Comparison of ENCODE assay signal across 23 cellular contexts in genomic region chr17:43767713-43768059, GRCh38. TPM values are rescaled to one million over a fixed set of nuclear protein-coding genes. Genes with fewer than 3 reads are reported as not detected.
"Had no signal": no experiment of that assay in that cellular context is flagged by ENCODE, and none has a peak within 500 bp of the region (broad histone marks: within the 10 kb centered on the region; RNA-seq: fewer than 3 reads in every experiment).

No MANE protein-coding gene starts in this region.

- H3K27me3 Mint-ChIP-seq: activated T-cell treated with anti-CD3 and anti-CD28 coated beads, Interleukin-2, amount 50 U/mL, for 24 hours; central memory CD8-positive, alpha-beta T cell; type B pancreatic cell had no signal

- H3K9me3 Mint-ChIP-seq: activated CD4-positive, alpha-beta T cell treated with anti-CD3 and anti-CD28 coated beads, Interleukin-2, amount 10 ng/mL, durations not matched to agents 7 days and 5 days; activated T-cell treated with anti-CD3 and anti-CD28 coated beads, Interleukin-2, amount 50 U/mL, for 24 hours; central memory CD8-positive, alpha-beta T cell; naive thymus-derived CD8-positive, alpha-beta T cell; type B pancreatic cell had no signal

- H3K36me3 ChIP-seq: ovary had no signal

- H3K9me3 ChIP-seq: colonic mucosa, ovary, spleen had no signal

- H3K4me1 ChIP-seq: colonic mucosa had no signal

- H3K4me3 Mint-ChIP-seq: activated CD4-positive, alpha-beta T cell treated with anti-CD3 and anti-CD28 coated beads, Interleukin-2, amount 10 ng/mL, durations not matched to agents 7 days and 5 days; activated CD8-positive, alpha-beta T cell treated with anti-CD3 and anti-CD28 coated beads, Interleukin-2, amount 10 ng/mL, durations not matched to agents 7 days and 5 days; activated T-cell treated with anti-CD3 and anti-CD28 coated beads, Interleukin-2, amount 50 U/mL, for 24 hours; central memory CD8-positive, alpha-beta T cell; naive thymus-derived CD8-positive, alpha-beta T cell; type B pancreatic cell had no signal

- H3K27ac Mint-ChIP-seq: activated CD4-positive, alpha-beta T cell treated with anti-CD3 and anti-CD28 coated beads, Interleukin-2, amount 10 ng/mL, durations not matched to agents 7 days and 5 days; activated CD8-positive, alpha-beta T cell treated with anti-CD3 and anti-CD28 coated beads, Interleukin-2, amount 10 ng/mL, durations not matched to agents 7 days and 5 days; activated T-cell treated with anti-CD3 and anti-CD28 coated beads, Interleukin-2, amount 50 U/mL, for 24 hours; type B pancreatic cell had no signal

- H3K4me3 ChIP-seq: colonic mucosa, ovary, spleen had no signal

- H3K27me3 ChIP-seq: brain microvascular endothelial cell, colonic mucosa, ovary, spleen had no signal

- H3K4me1 Mint-ChIP-seq: activated CD4-positive, alpha-beta T cell treated with anti-CD3 and anti-CD28 coated beads, Interleukin-2, amount 10 ng/mL, durations not matched to agents 7 days and 5 days had no signal

- ATAC-seq: activated CD8-positive, alpha-beta T cell treated with anti-CD3 and anti-CD28 coated beads, Interleukin-2, amount 10 ng/mL, durations not matched to agents 7 days and 5 days; naive thymus-derived CD8-positive, alpha-beta T cell had no signal

- H3K27ac ChIP-seq: brain microvascular endothelial cell, colonic mucosa, ovary had no signal

- DNase-seq: activated CD4-positive, alpha-beta T cell treated with anti-CD3 and anti-CD28 coated beads, Interleukin-2, amount 10 ng/mL, durations not matched to agents 7 days and 5 days; activated CD8-positive, alpha-beta T cell treated with anti-CD3 and anti-CD28 coated beads, Interleukin-2, amount 10 ng/mL, durations not matched to agents 7 days and 5 days; activated naive CD4-positive, alpha-beta T cell treated with anti-CD3 and anti-CD28 coated beads, Interleukin-2, amount 50 U/mL, for 16 hours; activated T-cell treated with anti-CD3 and anti-CD28 coated beads, Interleukin-2, amount 50 U/mL, for 24 hours; brain microvascular endothelial cell; effector CD4-positive, alpha-beta T cell; kidney; mesendoderm; naive thymus-derived CD8-positive, alpha-beta T cell; stimulated activated CD4-positive, alpha-beta T cell treated with anti-CD3 and anti-CD28 coated beads, Interleukin-4, amount 100 ng/mL, for 4 hours; stimulated activated naive CD4-positive, alpha-beta T cell treated with Interleukin-2 at 50 U/mL for 16 hours; T1000 had no signal

RNA-seq across cellular contexts. Expression of gene SOST, which starts 9.1 kb away (rescaled TPM):
- total RNA-seq: activated CD4-positive, alpha-beta T cell treated with anti-CD3 and anti-CD28 coated beads, Interleukin-2, amount 10 ng/mL, durations not matched to agents 7 days and 5 days; activated CD8-positive, alpha-beta T cell treated with anti-CD3 and anti-CD28 coated beads, Interleukin-2, amount 10 ng/mL, durations not matched to agents 7 days and 5 days; colonic mucosa; frontal cortex; liver; naive thymus-derived CD8-positive, alpha-beta T cell; ovary; renal cortical epithelial cell; spleen; T-helper 1 cell treated with Interleukin-12 subunit alpha and Interleukin-12 subunit beta and Interleukin-4 antibody, amounts not matched to agents 30 ng/mL and 1 ng/mL, for 36 hours had no signal
- polyA plus RNA-seq: esophagus; liver; naive thymus-derived CD8-positive, alpha-beta T cell had no signal

RNA-seq across cellular contexts. Expression of gene CFAP97D1, which starts 12.5 kb away (rescaled TPM):
- total RNA-seq: activated CD4-positive, alpha-beta T cell treated with anti-CD3 and anti-CD28 coated beads, Interleukin-2, amount 10 ng/mL, durations not matched to agents 7 days and 5 days; activated CD8-positive, alpha-beta T cell treated with anti-CD3 and anti-CD28 coated beads, Interleukin-2, amount 10 ng/mL, durations not matched to agents 7 days and 5 days; aorta; colonic mucosa; frontal cortex; kidney; naive thymus-derived CD8-positive, alpha-beta T cell; T-helper 1 cell treated with Interleukin-12 subunit alpha and Interleukin-12 subunit beta and Interleukin-4 antibody, amounts not matched to agents 30 ng/mL and 1 ng/mL, for 36 hours had no signal
- polyA plus RNA-seq: liver; naive thymus-derived CD8-positive, alpha-beta T cell; ovary had no signal
